11 cellular contexts compared by ENCODE assay signal in the genomic region with DNA sequence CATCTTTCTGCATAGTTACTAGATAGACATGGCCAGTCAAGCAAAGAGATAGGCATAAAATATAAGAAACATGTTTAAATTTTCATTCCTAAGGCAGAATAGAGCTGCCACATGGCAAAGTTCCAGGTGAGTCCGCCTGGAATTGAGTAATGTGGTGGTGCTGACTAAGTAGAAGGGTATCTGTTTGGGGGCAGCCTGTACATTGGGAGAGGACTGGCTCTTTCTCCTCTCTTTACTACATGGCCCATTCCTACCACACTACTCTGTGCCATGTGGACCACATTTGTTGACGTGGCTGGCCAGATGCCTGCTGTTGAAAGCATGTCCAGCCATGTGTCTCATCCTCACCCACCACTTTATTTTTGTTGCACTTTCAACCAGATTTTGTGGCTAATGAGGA.
DNase-seq lines count a peak whose midpoint lies in the region; ATAC-seq and TF ChIP-seq lines count a peak whose summit lies in the region.
"Had no signal": no experiment of that assay in that cellular context is flagged by ENCODE, and none has a peak within 500 bp of the region (broad histone marks: within the 10 kb centered on the region; RNA-seq: fewer than 3 reads in every experiment).

No MANE protein-coding gene starts in this region.

- H3K4me3 ChIP-seq in HFF-Myc (replicated peaks; ENCODE audit: low read depth, low read length) (no peak overlapping the region), fibroblast of the aortic adventitia (ENCODE audit: low read depth, low read length) (no peak overlapping the region)

- ATAC-seq in SK-N-SH treated with all-trans-retinoic acid at 6 μM for 48 hours = peak; percentile 95
- ATAC-seq in GM21381 (IDR thresholded peaks at IDR 0.05; ENCODE audit: unreplicated experiment) = no peak
- ATAC-seq: T-helper 17 cell had no signal

- TF ChIP-seq CTCF in HFF-Myc (IDR thresholded peaks at IDR 0.05; ENCODE audit: low read depth, low read length, missing control alignments) (no peak), fibroblast of the aortic adventitia (IDR thresholded peaks at IDR 0.05; ENCODE audit: insufficient read depth, low read length) (peak; percentile 3)

- DNase-seq in HFF-Myc (ENCODE audit: extremely low read depth, low read depth) = peak; percentile 43
- peak; percentile 96 for DNase-seq in fibroblast of the aortic adventitia (ENCODE audit: low read depth)
- DNase-seq in stromal cell of bone marrow (ENCODE audit: low read depth) = peak; percentile 83
- no peak for DNase-seq in NCI-H187 (lab: John Stamatoyannopoulos, UW)
- no peak for DNase-seq in activated naive CD4-positive, alpha-beta T cell treated with Interleukin-2 at 50 U/mL for 16 hours
- DNase-seq: DND-41; immature natural killer cell; stimulated activated naive CD4-positive, alpha-beta T cell treated with Interleukin-2 at 50 U/mL for 16 hours; T-helper 17 cell had no signal

TF ChIP-seq in SK-N-SH treated with all-trans-retinoic acid at 6 μM for 48 hours, 23 proteins besides CTCF, POLR2A, EP300 and RAD21:
- no peak for TF ChIP-seq ZNF8 (CRISPR knock-in tag; IDR thresholded peaks at IDR 0.05)
- 0 out of 2 replicates have a peak, but pooled peaks have one; percentile 35 for TF ChIP-seq CSDC2 (CRISPR knock-in tag; IDR thresholded peaks at IDR 0.05)
- TF ChIP-seq ZFP3 (CRISPR knock-in tag; IDR thresholded peaks at IDR 0.05) = 0 out of 2 replicates have a peak, but pooled peaks have one; percentile 33

Comparison
In these comparisons a context has a peak if more than half of its experiments do, and no peak if none do; other contexts are left out.
1. DNase-seq: peak in HFF-Myc (single experiment), fibroblast of the aortic adventitia (single experiment) and stromal cell of bone marrow (single experiment); none in NCI-H187 (0 of 2) and activated naive CD4-positive, alpha-beta T cell treated with Interleukin-2 at 50 U/mL for 16 hours (single experiment).